In genomic region chr1:227948493-227949260, GRCh38 we compare ENCODE assay signal across 8 cellular contexts. TPM values are rescaled to one million over a fixed set of nuclear protein-coding genes. Genes with fewer than 3 reads are reported as not detected.
DNase-seq lines count a peak whose midpoint lies in the region; ATAC-seq and TF ChIP-seq lines count a peak whose summit lies in the region.

No MANE protein-coding gene starts in this region.

- H3K27ac ChIP-seq in SK-N-MC (no peak overlapping the region), gastrocnemius medialis (peak overlapping the region; percentile 83 to 97 (median 88))

- no peaks in the 10 kb centered on the region for H3K27me3 ChIP-seq in gastrocnemius medialis

- TF ChIP-seq CTCF in GM12864 (IDR thresholded peaks at IDR 0.05; ENCODE audit: low read depth, low read length, missing control alignments): no peak
- TF ChIP-seq CTCF in foreskin fibroblast (IDR thresholded peaks at IDR 0.05; ENCODE audit: low read depth, low read length): no peak
- no peak for TF ChIP-seq CTCF in gastrocnemius medialis (IDR thresholded peaks at IDR 0.05 in 4 of 5, conservative IDR thresholded peaks at IDR 0.05 in 1 of 5)

- H3K4me3 ChIP-seq in GM12864 (ENCODE audit: low read depth, low read length): peak overlapping the region; percentile 6; the same call in 1 of the 2 replicates
- peak overlapping the region; percentile 77 for H3K4me3 ChIP-seq in SK-N-MC
- H3K4me3 ChIP-seq in foreskin fibroblast (ENCODE audit: low read depth in 1 of 2, low read length in 2 of 2): peak overlapping the region; percentile 58 to 66
- H3K4me3 ChIP-seq in gastrocnemius medialis: peak overlapping the region; percentile 63 to 75 (median 70)

- H3K4me1 ChIP-seq in gastrocnemius medialis: peaks cover 27 to 31% of the 10 kb centered on the region in 2 donors

- DNase-seq in GM12864 (ENCODE audit: low read depth): no peak
- no peak for DNase-seq in SK-N-MC (ENCODE audit: low read depth, low spot score)
- DNase-seq in foreskin fibroblast: no peak
- peak in 1 of 2 donors; percentile 13 for DNase-seq in gastrocnemius medialis
- DNase-seq in stimulated activated CD4-positive, alpha-beta T cell treated with anti-CD3 and anti-CD28 coated beads, Interleukin-1b, Interleukin-23, amount 100 ng/mL, for 48 hours: no peak
- DNase-seq in stimulated activated CD4-positive, alpha-beta T cell treated with anti-CD3 and anti-CD28 coated beads, Interleukin-4, amount 100 ng/mL, for 24 hours: no peak

- intact Hi-C loops in gastrocnemius medialis (cut with DNase I; ENCODE audit: low total_unique reads): loop anchor here (5.0 to 10.0 kb wide), 3 partner anchors 136 to 1676 kb away; partner anchors contain the start of genes ARF1, COQ8A, TAF5L and URB2

- H3K36me3 ChIP-seq in SK-N-MC (ENCODE audit: insufficient read depth, low read length): no peaks in the 10 kb centered on the region
- H3K36me3 ChIP-seq in gastrocnemius medialis: no peaks in the 10 kb centered on the region

- no peak for ATAC-seq in gastrocnemius medialis
- no peak for ATAC-seq in GM21515 (IDR thresholded peaks at IDR 0.05; ENCODE audit: unreplicated experiment)
- no peak for ATAC-seq in GM21825 (IDR thresholded peaks at IDR 0.05; ENCODE audit: unreplicated experiment)

- no peak for TF ChIP-seq POLR2A in gastrocnemius medialis (IDR thresholded peaks at IDR 0.05)

- peak overlapping the region; percentile 32 for H3K9ac ChIP-seq in SK-N-MC (ENCODE audit: insufficient read length)

- in situ Hi-C loops in gastrocnemius medialis (cut with MboI; ENCODE audit: low sequenced_read_pairs in 4 of 4): no loop called here

- H3K9me3 ChIP-seq in SK-N-MC (ENCODE audit: low read depth, low read length) (no peaks in the 10 kb centered on the region), gastrocnemius medialis (no peaks in the 10 kb centered on the region)

RNA-seq across cellular contexts. Expression of gene WNT9A, which starts 0.9 kb away (rescaled TPM):
- total RNA-seq in gastrocnemius medialis: 10 to 100 TPM in 3 of 4 donors, 1 to 10 TPM in 1; 6.8 to 29.4 (median 15.5) TPM

RNA-seq across cellular contexts. Expression of gene WNT3A, which starts 58.1 kb away (rescaled TPM):
- total RNA-seq in gastrocnemius medialis: not detected

Comparison
In these comparisons a context has a peak if more than half of its experiments do, and no peak if none do; other contexts are left out.
1. H3K4me3 ChIP-seq: peak in every context shown above with its lines; median percentile 77 in SK-N-MC; 70 in gastrocnemius medialis; 62 in foreskin fibroblast; 6 in GM12864.